Comparison of ENCODE assay signal across 8 cellular contexts in the genomic region with DNA sequence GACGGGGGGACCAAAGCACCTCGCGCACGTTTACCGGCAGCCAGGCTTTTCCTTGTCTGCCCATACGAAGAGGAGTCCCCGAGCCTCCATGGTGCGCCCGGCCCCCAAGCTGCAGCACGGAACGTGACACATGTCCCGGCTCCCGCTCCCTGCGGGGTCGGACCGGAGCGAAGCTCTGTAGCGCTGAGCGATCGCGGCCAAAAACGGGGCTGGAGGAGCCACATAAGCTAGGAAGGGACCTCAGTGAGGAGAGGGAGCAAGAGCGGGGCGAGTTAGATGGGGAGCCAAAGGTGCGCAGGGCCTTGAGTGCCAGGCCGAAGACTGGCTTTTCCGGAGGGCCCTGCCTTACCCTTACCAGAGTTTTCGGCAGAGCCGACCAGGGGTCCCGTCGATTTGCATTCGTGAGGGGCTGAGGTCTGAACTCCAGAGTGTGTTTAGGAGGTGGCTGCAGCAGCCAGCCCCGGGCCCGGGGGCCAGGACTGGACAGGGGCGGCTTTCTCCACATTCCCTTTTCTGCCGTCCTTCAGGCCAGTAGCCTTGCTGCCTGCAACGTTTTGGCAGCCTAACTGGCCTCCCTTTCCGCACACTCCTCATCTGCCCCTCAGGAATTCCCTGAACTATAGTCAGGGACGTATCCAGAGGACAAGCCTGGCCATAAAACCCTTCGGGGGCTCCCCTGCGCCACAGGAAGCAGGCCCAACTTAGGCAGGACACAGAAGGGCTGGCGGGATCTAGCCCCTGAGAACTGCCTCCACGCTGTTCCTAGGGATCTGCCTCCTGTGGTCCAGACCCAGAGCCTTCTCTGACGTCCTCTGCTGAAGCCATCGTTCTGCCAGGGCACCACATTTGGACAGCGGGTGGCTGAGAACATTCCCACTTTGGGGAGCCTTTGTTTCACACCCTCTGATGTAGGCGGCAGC. TPM values are rescaled to one million over a fixed set of nuclear protein-coding genes. Genes with fewer than 3 reads are reported as not detected.
A peak's percentile ranks its signal among the peaks of the same experiment; 100 is the strongest.
DNase-seq lines count a peak whose midpoint lies in the region; ATAC-seq, FAIRE-seq and TF ChIP-seq lines count a peak whose summit lies in the region.

No MANE protein-coding gene starts in this region.

- H3K4me3 ChIP-seq in ascending aorta = peak overlapping the region; percentile 71 to 76
- peak overlapping the region; percentile 74 to 79 for H3K4me3 ChIP-seq in kidney (ENCODE audit: low read length in 2 of 2)

- H3K9ac ChIP-seq in kidney (ENCODE audit: low read length in 2 of 2) = peak overlapping the region; percentile 24 to 61

- intact Hi-C loops in CD14-positive monocyte (cut with micrococcal nuclease) = loop anchor here (5.0 to 10.0 kb wide), 4 partner anchors 130 to 840 kb away; a partner anchor contains a TSS
- intact Hi-C loops in ascending aorta (cut with DNase I) = loop anchor here (1.0 kb wide), 2 partner anchors 71 to 133 kb away; a partner anchor contains a TSS
- intact Hi-C loops in kidney (cut with DNase I) = no loop called here

- H3K36me3 Mint-ChIP-seq in CD14-positive monocyte = peaks cover 27 to 56% of the 10 kb centered on the region in 2 donors

- peaks cover 26% of the 10 kb centered on the region for H3K4me1 Mint-ChIP-seq in CD14-positive monocyte

- H3K27ac Mint-ChIP-seq in CD14-positive monocyte = peak overlapping the region; percentile 88 to 95 (median 92)

- peaks cover 0 to 56% (median 17%) of the 10 kb centered on the region in 7 donors for H3K9me3 Mint-ChIP-seq in CD14-positive monocyte

- ATAC-seq in stimulated activated naive CD8-positive, alpha-beta T cell treated with anti-CD3 and anti-CD28 coated beads, Interleukin-15, Interleukin-2, amounts not matched to agents 100 U/mL and 50 U/mL, for 24 hours = peak; percentile 3
- ATAC-seq in HG02623 (IDR thresholded peaks at IDR 0.05; ENCODE audit: unreplicated experiment) = no peak

- H3K27ac ChIP-seq in ascending aorta (peak overlapping the region; percentile 93 to 96), kidney (ENCODE audit: low read depth in 2 of 2, low read length in 2 of 2) (peak overlapping the region; percentile 43 to 47)

- peaks cover 6 to 26% of the 10 kb centered on the region in 2 donors for H3K36me3 ChIP-seq in ascending aorta
- no peaks in the 10 kb centered on the region for H3K36me3 ChIP-seq in kidney (ENCODE audit: control insufficient read depth in 1 of 2, insufficient read depth in 2 of 2, low read length in 2 of 2)

- no peak for FAIRE-seq in kidney (lab: Jason Lieb, UNC)

- H3K27me3 ChIP-seq in ascending aorta = no peaks in the 10 kb centered on the region

- TF ChIP-seq CTCF in CD14-positive monocyte (IDR thresholded peaks at IDR 0.05) = no peak
- no peak for TF ChIP-seq CTCF in ascending aorta (IDR thresholded peaks at IDR 0.05)
- no peak for TF ChIP-seq CTCF in kidney (IDR thresholded peaks at IDR 0.05; ENCODE audit: borderline replicate concordance, extremely low read depth, insufficient read depth)

- DNase-seq in CD14-positive monocyte (ENCODE audit: low spot score) (no peak), HT-29 (ENCODE audit: low spot score) (peak; percentile 23), ascending aorta (ENCODE audit: low spot score in 2 of 2) (peak in 1 of 2 donors; percentile 69), kidney (no peak), SIG-M5 (lab: John Stamatoyannopoulos, UW) (no peak), SK-N-DZ (ENCODE audit: low spot score) (no peak)
- peak; percentile 17 for DNase-seq in stimulated activated naive CD8-positive, alpha-beta T cell treated with anti-CD3 and anti-CD28 coated beads, Interleukin-15, Interleukin-2, amounts not matched to agents 100 U/mL and 50 U/mL, for 24 hours

- H3K4me3 Mint-ChIP-seq in CD14-positive monocyte = peak overlapping the region; percentile 86 to 92

- H3K27me3 Mint-ChIP-seq in CD14-positive monocyte (ENCODE audit: low read depth in 3 of 3) = peaks cover 0 to 13% (median 4%) of the 10 kb centered on the region in 3 donors

- H3K9me3 ChIP-seq in ascending aorta (no peaks in the 10 kb centered on the region), kidney (ENCODE audit: control insufficient read depth in 1 of 2, low read length in 2 of 2) (no peaks in the 10 kb centered on the region)

- H3K4me1 ChIP-seq in ascending aorta (peaks cover 3 to 6% of the 10 kb centered on the region in 2 donors), kidney (ENCODE audit: control insufficient read depth in 1 of 2, insufficient read depth in 1 of 2, low read depth in 1 of 2, low read length in 2 of 2) (peaks cover 0 to 18% of the 10 kb centered on the region in 2 donors)

RNA-seq across cellular contexts. Expression of a gene that starts 0.7 kb away (rescaled TPM):
- polyA plus RNA-seq in CD14-positive monocyte = 100 to 1,000 TPM; 362 to 419 TPM
- 496 and 561 TPM in 2 replicates for total RNA-seq in HT-29 (2014; rRNA removed; shearing (Covaris generic))
- total RNA-seq in ascending aorta = 331 TPM
- 226 TPM for total RNA-seq in kidney
- 473 TPM for polyA plus RNA-seq in kidney (ENCODE audit: insufficient read depth, low read depth, low replicate concordance)
- 246 and 299 TPM in 2 replicates for polyA plus RNA-seq in SK-N-DZ (2014; cell fraction: cytosol; rRNA removed)
- 114 and 132 TPM in 2 replicates for polyA plus RNA-seq in SK-N-DZ (2014; cell fraction: nucleus; rRNA removed)

RNA-seq across cellular contexts. Expression of a gene that starts 1.0 kb away (rescaled TPM):
- polyA plus RNA-seq in CD14-positive monocyte = 100 to 1,000 TPM; 115 to 130 TPM
- total RNA-seq in HT-29 (2014; rRNA removed; shearing (Covaris generic)) = 173 and 197 TPM in 2 replicates
- total RNA-seq in ascending aorta = 351 TPM
- 62.1 TPM for total RNA-seq in kidney
- 100 TPM for polyA plus RNA-seq in kidney (ENCODE audit: insufficient read depth, low read depth, low replicate concordance)
- polyA plus RNA-seq in SK-N-DZ (2014; cell fraction: cytosol; rRNA removed) = 52.3 and 57.8 TPM in 2 replicates
- 86.4 and 96.6 TPM in 2 replicates for polyA plus RNA-seq in SK-N-DZ (2014; cell fraction: nucleus; rRNA removed)

RNA-seq across cellular contexts. Expression of a gene that starts 14.3 kb away (rescaled TPM):
- polyA plus RNA-seq in CD14-positive monocyte (not detected), kidney (ENCODE audit: insufficient read depth, low read depth, low replicate concordance) (0.58 TPM)
- total RNA-seq in HT-29 (2014; rRNA removed; shearing (Covaris generic)) = 1.1 and 5.6 TPM in 2 replicates
- total RNA-seq in ascending aorta (4.5 TPM), kidney (1.1 TPM)
- 0.47 and 0.61 TPM in 2 replicates for polyA plus RNA-seq in SK-N-DZ (2014; cell fraction: cytosol; rRNA removed)
- polyA plus RNA-seq in SK-N-DZ (2014; cell fraction: nucleus; rRNA removed) = 1.2 and 2.8 TPM in 2 replicates

RNA-seq across cellular contexts. Expression of a gene that starts 31.1 kb away (rescaled TPM):
- polyA plus RNA-seq in CD14-positive monocyte (not detected), kidney (ENCODE audit: insufficient read depth, low read depth, low replicate concordance) (2.2 TPM)
- 7.0 and 10.3 TPM in 2 replicates for total RNA-seq in HT-29 (2014; rRNA removed; shearing (Covaris generic))
- total RNA-seq in ascending aorta (99.1 TPM), kidney (5.6 TPM)
- 0.53 and 1.4 TPM in 2 replicates for polyA plus RNA-seq in SK-N-DZ (2014; cell fraction: cytosol; rRNA removed)
- 6.2 and 8.0 TPM in 2 replicates for polyA plus RNA-seq in SK-N-DZ (2014; cell fraction: nucleus; rRNA removed)

RNA-seq across cellular contexts. Expression of a gene that starts 35.2 kb away (rescaled TPM):
- not detected for polyA plus RNA-seq in CD14-positive monocyte
- 0.33 TPM in 1 of 2 replicates, not detected in the other for total RNA-seq in HT-29 (2014; rRNA removed; shearing (Covaris generic))
- total RNA-seq in ascending aorta = 23.2 TPM
- total RNA-seq in kidney = 7.0 TPM
- polyA plus RNA-seq in kidney (ENCODE audit: insufficient read depth, low read depth, low replicate concordance) = 4.7 TPM
- polyA plus RNA-seq in SK-N-DZ (2014; cell fraction: cytosol; rRNA removed) = 45.5 and 63.5 TPM in 2 replicates
- 267 and 281 TPM in 2 replicates for polyA plus RNA-seq in SK-N-DZ (2014; cell fraction: nucleus; rRNA removed)

Comparison
In these comparisons a context has a peak if more than half of its experiments do, and no peak if none do; other contexts are left out.
1. DNase-seq: peak in HT-29 (single experiment) and stimulated activated naive CD8-positive, alpha-beta T cell treated with anti-CD3 and anti-CD28 coated beads, Interleukin-15, Interleukin-2, amounts not matched to agents 100 U/mL and 50 U/mL, for 24 hours (single experiment); none in CD14-positive monocyte (single experiment), kidney (single experiment), SIG-M5 (single experiment) and SK-N-DZ (single experiment).